8 cellular contexts compared by ENCODE assay signal in the genomic region with DNA sequence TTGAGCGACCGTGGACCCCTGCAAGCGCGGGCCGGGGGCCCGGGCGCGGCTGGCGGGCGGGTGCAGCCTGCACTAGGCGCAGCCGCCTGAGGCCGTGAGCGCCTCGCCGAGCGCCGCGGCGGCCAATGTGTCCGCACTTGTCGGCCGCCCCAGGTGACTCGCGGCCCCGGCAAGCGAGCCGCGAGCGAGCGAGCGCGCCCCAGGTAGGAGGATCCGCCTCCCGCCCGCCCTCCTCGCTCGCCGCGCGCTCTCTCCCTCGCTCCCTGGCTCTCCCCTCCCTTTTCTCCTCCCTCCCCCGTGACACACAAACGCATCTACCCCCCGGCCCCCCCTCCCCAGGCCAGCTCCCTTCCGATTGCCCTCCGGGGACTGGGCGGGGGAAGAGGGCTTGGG. TPM values are rescaled to one million over a fixed set of nuclear protein-coding genes. Genes with fewer than 3 reads are reported as not detected.
DNase-seq lines count a peak whose midpoint lies in the region; ATAC-seq, FAIRE-seq and TF ChIP-seq lines count a peak whose summit lies in the region.

Gene WNT7B (minus strand): TSS at position 160 of the 393 bp plus-strand sequence. CDS start 408 bp downstream, outside the sequence.

- BruUV-seq in HepG2 (replicated peaks; lab: Mats Ljungman, UMichigan): no TSS peak

- peak; percentile 4 for ATAC-seq in WTC11
- ATAC-seq in HepG2: no peak; the same call in 2 of the 3 replicates
- no peak for ATAC-seq in HG03025 (IDR thresholded peaks at IDR 0.05; ENCODE audit: low FRiP score, unreplicated experiment)
- ATAC-seq in GM19452 (IDR thresholded peaks at IDR 0.05; ENCODE audit: unreplicated experiment): no peak

- H4K20me1 ChIP-seq in HepG2 (ENCODE audit: insufficient read depth, low read length): peaks cover 11% of the 10 kb centered on the region

- H3K27ac Mint-ChIP-seq in WTC11: no peak within 1 kb of the TSS

- H3K27ac ChIP-seq in ACC112 (ENCODE audit: low read depth, low read length) (no peak within 1 kb of the TSS), HEK293 (ENCODE audit: extremely low read depth, low read depth, low read length) (peak within 1 kb of the TSS; percentile 42; the same call in 1 of the 2 replicates), HepG2 (ENCODE audit: extremely low read length, insufficient read depth, low read length) (no peak within 1 kb of the TSS)

- H3K4me1 Mint-ChIP-seq in WTC11: peaks cover 11% of the 10 kb centered on the region

- in situ Hi-C loops in HepG2 (cut with HindIII; ENCODE audit: extremely low pct_ligation_motif_present, low pct_unique_long_range_greater_than_20kb): no loop called here

- TF ChIP-seq EP300 in HepG2 (IDR thresholded peaks at IDR 0.05; ENCODE audit: low read depth in 2 of 2, low read length in 2 of 2) (no peak), HepG2 (CRISPR knock-in tag; IDR thresholded peaks at IDR 0.05; ENCODE audit: borderline replicate concordance) (no peak)

- no peak for FAIRE-seq in HepG2 (lab: Jason Lieb, UNC)

- POLR2A ChIA-PET in HEK293 (lab: Yijun Ruan, JAX) (interaction anchor here (0.6 kb wide), 3 partner anchors 143 to 657 kb away, joined by 3 to 4 read pairs (median 4); no protein-coding TSS in a partner anchor), WTC11 (lab: Charles Lee) (no interaction called here), HepG2 (lab: Yijun Ruan, JAX) (interaction anchor here (0.7 kb wide), 1 partner anchor 12 kb away, joined by 3 read pairs; no protein-coding TSS in a partner anchor)

- H3K27me3 Mint-ChIP-seq in WTC11 (ENCODE audit: low read depth): peaks cover 53% of the 10 kb centered on the region

- WGBS in HepG2 (ENCODE audit: low lambda C conversion rate): 3% methylated on average over 7 of the region's 48 CpGs

- H3K4me1 ChIP-seq in ACC112 (ENCODE audit: control insufficient read depth, insufficient read depth, low read length, unreplicated experiment): no peaks in the 10 kb centered on the region
- H3K4me1 ChIP-seq in HEK293 (ENCODE audit: control insufficient read depth, insufficient read depth, low read length): peaks cover 4% of the 10 kb centered on the region
- peaks cover 20% of the 10 kb centered on the region for H3K4me1 ChIP-seq in HepG2 (ENCODE audit: insufficient read depth, low read length)

- H3K36me3 ChIP-seq in ACC112 (ENCODE audit: insufficient read depth, low read length) (no peaks in the 10 kb centered on the region), HEK293 (ENCODE audit: control insufficient read depth in 2 of 2, insufficient read depth in 1 of 2, low read length in 2 of 2) (no peaks in the 10 kb centered on the region), HepG2 (replicated peaks in 1 of 2; ENCODE audit: control insufficient read depth in 1 of 2, insufficient read depth in 2 of 2, low read length in 2 of 2) (no peaks in the 10 kb centered on the region)

- peak within 1 kb of the TSS; percentile 68 for H3K4me3 Mint-ChIP-seq in WTC11

- no peaks in the 10 kb centered on the region for H3K9me3 Mint-ChIP-seq in WTC11

- intact Hi-C loops in HepG2 (cut with micrococcal nuclease; ENCODE audit: unreplicated experiment): no loop called here

- peaks cover 3% of the 10 kb centered on the region for H3K36me3 Mint-ChIP-seq in WTC11

- CTCF ChIA-PET in HEK293 (lab: Yijun Ruan, JAX): interaction anchor here (1.0 to 1.7 kb wide), 2 partner anchors 43 to 135 kb away, joined by 3 to 4 read pairs; no protein-coding TSS in a partner anchor
- CTCF ChIA-PET in WTC11 (lab: Charles Lee): interaction anchor here (1.6 kb wide), 1 partner anchor 29 kb away, joined by 8 read pairs; no protein-coding TSS in a partner anchor
- CTCF ChIA-PET in HepG2 (lab: Yijun Ruan, JAX; ENCODE audit: low intra/inter-chr PET ratio, low total read pairs): no interaction called here

- DNase-seq in WTC11 (ENCODE audit: low spot score) (no peak), HepG2 (ENCODE audit: low spot score) (no peak), NOMO-1 treated with dmso at 0.1 percent for 144 hours (lab: John Stamatoyannopoulos, UW; ENCODE audit: unreplicated experiment) (no peak), HUDEP-2 (lab: John Stamatoyannopoulos, UW; ENCODE audit: unreplicated experiment in 76 of 76) (no peak)

- H2AFZ ChIP-seq in ACC112 (ENCODE audit: low read length, unreplicated experiment) (no peak within 1 kb of the TSS), HepG2 (ENCODE audit: low read length) (no peak within 1 kb of the TSS)

- H3K9me3 ChIP-seq in HEK293 (ENCODE audit: control insufficient read depth, insufficient read depth, low read depth, low read length) (no peaks in the 10 kb centered on the region), HepG2 (ENCODE audit: low read length) (no peaks in the 10 kb centered on the region)

- peak within 1 kb of the TSS; percentile 66 for H3K4me2 ChIP-seq in HepG2 (ENCODE audit: low read depth, low read length)

- no peak within 1 kb of the TSS for H3K9ac ChIP-seq in HepG2 (ENCODE audit: insufficient read depth, low read depth, low read length)

- TF ChIP-seq RAD21 in HepG2 (CRISPR knock-in tag; IDR thresholded peaks at IDR 0.05): no peak

- H3K79me2 ChIP-seq in ACC112 (ENCODE audit: control insufficient read depth, insufficient read depth, low read length, unreplicated experiment): no peaks in the 10 kb centered on the region
- H3K79me2 ChIP-seq in HepG2 (ENCODE audit: insufficient read depth, low read length): no peaks in the 10 kb centered on the region

- H3K4me3 ChIP-seq in ACC112 (ENCODE audit: low read depth, low read length) (peak within 1 kb of the TSS; percentile 43; the same call in 1 of the 2 replicates), HEK293 (ENCODE audit: low read depth, low read length) (peak within 1 kb of the TSS; percentile 46), HepG2 (replicated peaks in 1 of 3; ENCODE audit: insufficient read depth in 1 of 3, low read depth in 2 of 3, low read length in 3 of 3) (peak within 1 kb of the TSS in 1 of 3 experiments; percentile 48; a peak in 3 of 6 replicates)

- TF ChIP-seq CTCF in HEK293 (tag by site-specific recombination; IDR thresholded peaks at IDR 0.05): no peak
- no peak for TF ChIP-seq CTCF in WTC11 (IDR thresholded peaks at IDR 0.05)
- no peak for TF ChIP-seq CTCF in HepG2 (CRISPR knock-in tag; IDR thresholded peaks at IDR 0.05)

- no peak for TF ChIP-seq POLR2A in HepG2 (IDR thresholded peaks at IDR 0.05; ENCODE audit: insufficient read depth in 1 of 2, low read depth in 2 of 2, low read length in 2 of 2)

- peaks cover 54% of the 10 kb centered on the region for H3K27me3 ChIP-seq in ACC112 (ENCODE audit: insufficient read depth, low read length)
- peaks cover 21 to 51% of the 10 kb centered on the region in 2 experiments for H3K27me3 ChIP-seq in HepG2 (ENCODE audit: control insufficient read depth in 1 of 2, insufficient read depth in 2 of 2, low read length in 2 of 2)

TF ChIP-seq in HEK293, 187 proteins besides CTCF, POLR2A, EP300 and RAD21 (continues in another document):
- TF ChIP-seq ZNF658 (tag by site-specific recombination; IDR thresholded peaks at IDR 0.05) (no peak), KLF9 (tag by site-specific recombination; IDR thresholded peaks at IDR 0.05; ENCODE audit: low read depth) (no peak)

TF ChIP-seq in WTC11, 78 proteins besides CTCF, POLR2A, EP300 and RAD21 (continues in another document):
- TF ChIP-seq USF2 (CRISPR knock-in tag; IDR thresholded peaks at IDR 0.05): no peak
- TF ChIP-seq ZNF671 (CRISPR knock-in tag; IDR thresholded peaks at IDR 0.05): no peak

TF ChIP-seq in HepG2, 621 proteins besides CTCF, POLR2A, EP300 and RAD21:
- TF ChIP-seq HNF4A (CRISPR knock-in tag; IDR thresholded peaks at IDR 0.05) (no peak), TARDBP (CRISPR knock-in tag; IDR thresholded peaks at IDR 0.05) (no peak), ATF3 (CRISPR knock-in tag; IDR thresholded peaks at IDR 0.05) (no peak), RFXANK (CRISPR knock-in tag; IDR thresholded peaks at IDR 0.05) (no peak)

RNA-seq across cellular contexts. Expression of gene WNT7B, which starts in this region (rescaled TPM):
- total RNA-seq in WTC11 (2021): 0.18 to 0.33 TPM (median 0.23 TPM) in 3 replicates
- total RNA-seq in HepG2 (2016; rRNA removed; fragmentation: Illumina TruSeq; extraction: Trizol): 0.09 and 0.24 TPM in 2 replicates
- 0.09 TPM in 1 of 2 replicates, not detected in the other for total RNA-seq in HepG2 (2016; cell fraction: cytosol; rRNA removed; fragmentation: Illumina TruSeq; extraction: Trizol; ENCODE audit: low read depth)
- 0.06 and 0.33 TPM in 2 replicates for total RNA-seq in HepG2 (2016; cell fraction: insoluble cytoplasmic fraction; rRNA removed; fragmentation: Illumina TruSeq; extraction: Trizol)
- 0.10 and 0.12 TPM in 2 replicates for total RNA-seq in HepG2 (2016; cell fraction: membrane; rRNA removed; fragmentation: Illumina TruSeq; extraction: Trizol)
- not detected in 2 replicates for total RNA-seq in HepG2 (2016; cell fraction: nucleus; rRNA removed; fragmentation: Illumina TruSeq; extraction: Trizol)
- 0.04 TPM in 1 of 2 replicates, not detected in the other for polyA plus RNA-seq in HepG2 (2011; rRNA removed)
- 0.08 and 0.17 TPM in 2 replicates for polyA plus RNA-seq in HepG2 (2011; cell fraction: cytosol; rRNA removed)
- 0.05 and 0.08 TPM in 2 replicates for polyA plus RNA-seq in HepG2 (2011; cell fraction: nucleus; rRNA removed)
- 0.08 TPM in 1 of 2 replicates, not detected in the other for polyA plus RNA-seq in HepG2 (2012)
- polyA plus RNA-seq in HepG2 (2016; cell fraction: cytosol; fragmentation: Illumina TruSeq; extraction: Trizol; ENCODE audit: low read depth): 0.07 and 0.10 TPM in 2 replicates
- 0.27 and 0.40 TPM in 2 replicates for polyA plus RNA-seq in HepG2 (2016; cell fraction: insoluble cytoplasmic fraction; fragmentation: Illumina TruSeq; extraction: Trizol; ENCODE audit: low read depth)
- 0.12 and 0.22 TPM in 2 replicates for polyA plus RNA-seq in HepG2 (2016; cell fraction: membrane; fragmentation: Illumina TruSeq; extraction: Trizol; ENCODE audit: low read depth)
- 0.25 and 0.30 TPM in 2 replicates for polyA plus RNA-seq in HepG2 (2016; cell fraction: nucleus; fragmentation: Illumina TruSeq; extraction: Trizol; ENCODE audit: insufficient read depth, low read depth)
- 0.30 and 2.8 TPM in 2 replicates for polyA minus RNA-seq in HepG2 (2011; rRNA and poly(A)+ RNA removed; ENCODE audit: low replicate concordance)
- 0.20 TPM in 1 of 2 replicates, not detected in the other for polyA minus RNA-seq in HepG2 (2011; cell fraction: cytosol; rRNA and poly(A)+ RNA removed)
- polyA minus RNA-seq in HepG2 (2011; cell fraction: nucleus; rRNA and poly(A)+ RNA removed): not detected in 2 replicates

Comparison
In these comparisons a context has a peak if more than half of its experiments do, and no peak if none do; other contexts are left out.
1. Peak in ATAC-seq in WTC11; RNA of the gene not detected or under 1 TPM.